ENCODE assay signal across 9 cellular contexts in the genomic region with DNA sequence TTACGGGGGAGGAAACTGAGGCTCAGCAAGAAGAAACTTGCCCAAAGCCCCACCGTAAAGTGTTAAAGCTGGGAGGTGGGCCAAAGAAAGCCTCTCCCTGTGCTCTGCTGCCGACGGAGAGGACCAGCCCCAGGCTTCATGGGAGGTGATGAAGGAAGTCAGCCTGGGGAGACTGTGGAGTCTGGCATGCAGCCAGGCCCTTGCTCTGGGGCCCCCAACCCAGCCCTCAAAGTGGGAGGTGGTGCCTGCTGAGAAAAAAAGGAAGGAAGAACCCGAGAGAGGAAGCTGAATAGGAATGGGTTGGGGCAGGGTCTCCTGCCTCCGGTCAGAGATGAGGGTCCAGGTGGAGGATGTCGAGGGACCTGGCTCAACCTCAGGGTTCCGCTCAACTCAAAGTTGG. TPM values are rescaled to one million over a fixed set of nuclear protein-coding genes. Genes with fewer than 3 reads are reported as not detected.
DNase-seq lines count a peak whose midpoint lies in the region; ATAC-seq and TF ChIP-seq lines count a peak whose summit lies in the region.
"Had no signal": no experiment of that assay in that cellular context is flagged by ENCODE, and none has a peak within 500 bp of the region (broad histone marks: within the 10 kb centered on the region; RNA-seq: fewer than 3 reads in every experiment).

No MANE protein-coding gene starts in this region.

- peaks cover 67% of the 10 kb centered on the region for H3K4me1 Mint-ChIP-seq in activated B cell treated with CpG ODN at 0.5 μM for 24 hours

- no peaks in the 10 kb centered on the region for H4K20me1 ChIP-seq in KMS-11 (ENCODE audit: insufficient read depth)

- peak overlapping the region; percentile 97 for H3K4me3 Mint-ChIP-seq in activated B cell treated with CpG ODN at 0.5 μM for 24 hours

- H3K9ac ChIP-seq in KMS-11 (no peak overlapping the region), subcutaneous abdominal adipose tissue (ENCODE audit: low read length in 5 of 5) (peak overlapping the region in 3 of 5 donors; percentile 1 to 56 (median 25))
- H3K9ac ChIP-seq: GM23248 had no signal

- H2AFZ ChIP-seq in KMS-11 (ENCODE audit: low read depth), result no peak overlapping the region
- H2AFZ ChIP-seq: GM23248 had no signal

- CTCF ChIA-PET in activated B cell treated with CpG ODN at 0.5 μM for 24 hours (lab: Charles Lee), result interaction anchor here (3.3 kb wide), 1 partner anchor 10 kb away, joined by 19 read pairs; no protein-coding TSS in a partner anchor

- H3K36me3 ChIP-seq in KMS-11 (ENCODE audit: insufficient read depth) (no peaks in the 10 kb centered on the region), subcutaneous abdominal adipose tissue (ENCODE audit: control insufficient read depth in 5 of 5, insufficient read depth in 5 of 5, low read length in 5 of 5) (peaks cover 0 to 32% (median 31%) of the 10 kb centered on the region in 5 donors)

- H3K27me3 ChIP-seq in KMS-11 (ENCODE audit: insufficient read depth, low read depth) (no peaks in the 10 kb centered on the region), layer of hippocampus (ENCODE audit: control insufficient read depth, insufficient read depth, low read length) (no peaks in the 10 kb centered on the region), subcutaneous abdominal adipose tissue (ENCODE audit: control insufficient read depth in 5 of 5, insufficient read depth in 4 of 5, low read length in 5 of 5) (no peaks in the 10 kb centered on the region)

- intact Hi-C loops in activated B cell treated with CpG ODN at 0.5 μM for 24 hours (cut with micrococcal nuclease), result loop anchor here (10.0 kb wide), 1 partner anchor 1581 kb away; a partner anchor contains a TSS

- H3K4me3 ChIP-seq in KMS-11 (IDR thresholded peaks at IDR 0.05; ENCODE audit: insufficient read depth, low read depth, low read length) (no peak overlapping the region), subcutaneous abdominal adipose tissue (ENCODE audit: low read depth in 1 of 5, low read length in 5 of 5) (peak overlapping the region in 3 of 5 donors; percentile 12 to 39 (median 28))
- H3K4me3 ChIP-seq: GM23248 had no signal

- DNase-seq in activated B cell treated with CpG ODN at 0.5 μM for 24 hours (no peak), AG08396 (ENCODE audit: low spot score) (no peak), NCI-H446 (lab: John Stamatoyannopoulos, UW) (no peak), NCI-H2081 treated with DMSO at 0.1 percent for 48 hours (lab: John Stamatoyannopoulos, UW) (no peak)
- DNase-seq: GM23248 had no signal

- H3K4me1 ChIP-seq in KMS-11 (ENCODE audit: low read depth, poor library complexity, severe bottlenecking) (peaks cover 23% of the 10 kb centered on the region), subcutaneous abdominal adipose tissue (ENCODE audit: control insufficient read depth in 5 of 5, insufficient read depth in 5 of 5, low read length in 5 of 5) (peaks cover 25 to 67% (median 54%) of the 10 kb centered on the region in 5 donors)

- H3K27ac Mint-ChIP-seq in activated B cell treated with CpG ODN at 0.5 μM for 24 hours, result peak overlapping the region; percentile 95

- TF ChIP-seq CTCF in KMS-11 (conservative IDR thresholded peaks at IDR 0.05; ENCODE audit: low read depth, low read length) (no peak), activated B cell treated with CpG ODN at 0.5 μM for 24 hours (IDR thresholded peaks at IDR 0.05) (no peak)

- no peak overlapping the region for H3K4me2 ChIP-seq in KMS-11

- ATAC-seq in activated B cell treated with CpG ODN at 0.5 μM for 24 hours (ENCODE audit: low read depth) (no peak), GM18502 (IDR thresholded peaks at IDR 0.05; ENCODE audit: poor library complexity, unreplicated experiment) (no peak)

- H3K36me3 Mint-ChIP-seq in activated B cell treated with CpG ODN at 0.5 μM for 24 hours (ENCODE audit: low read depth), result peaks cover 35% of the 10 kb centered on the region

- H3K27me3 Mint-ChIP-seq in activated B cell treated with CpG ODN at 0.5 μM for 24 hours, result no peaks in the 10 kb centered on the region

- no peaks in the 10 kb centered on the region for H3K9me3 ChIP-seq in subcutaneous abdominal adipose tissue (ENCODE audit: control insufficient read depth in 5 of 5, low read length in 5 of 5)

- POLR2A ChIA-PET in activated B cell treated with CpG ODN at 0.5 μM for 24 hours (lab: Charles Lee), result interaction anchor here (0.7 to 2.9 kb wide), 4 partner anchors 10 to 124 kb away, joined by 3 to 26 read pairs (median 3); a partner anchor contains a TSS

- peaks cover 40% of the 10 kb centered on the region for H3K79me2 ChIP-seq in KMS-11 (ENCODE audit: insufficient read depth, low read depth)

- H3K9me3 Mint-ChIP-seq in activated B cell treated with CpG ODN at 0.5 μM for 24 hours, result no peaks in the 10 kb centered on the region

- H3K27ac ChIP-seq in KMS-11 (peak overlapping the region; percentile 84; the same call in 1 of the 2 replicates), layer of hippocampus (ENCODE audit: low read depth, low read length) (peak overlapping the region; percentile 97), subcutaneous abdominal adipose tissue (ENCODE audit: low read depth, low read length) (peak overlapping the region; percentile 37)
- H3K27ac ChIP-seq: GM23248 had no signal

RNA-seq across cellular contexts. Expression of a gene that starts 3.8 kb away (rescaled TPM):
- 78.6 and 96.5 TPM in 2 replicates for total RNA-seq in activated B cell treated with CpG ODN at 0.5 μM for 24 hours

RNA-seq across cellular contexts. Expression of a gene that starts 15.8 kb away (rescaled TPM):
- 0.31 and 0.42 TPM in 2 replicates for total RNA-seq in activated B cell treated with CpG ODN at 0.5 μM for 24 hours
- total RNA-seq: GM23248 had no signal

Comparison
In these comparisons a context has a peak if more than half of its experiments do, and no peak if none do; other contexts are left out.
1. H3K27ac ChIP-seq: peak in every context shown above with its lines; median percentile 97 in layer of hippocampus; 84 in KMS-11; 37 in subcutaneous abdominal adipose tissue.